Comparison of ENCODE assay signal across 30 cellular contexts in genomic region chr16:25148568-25149215, GRCh38. TPM values are rescaled to one million over a fixed set of nuclear protein-coding genes. Genes with fewer than 3 reads are reported as not detected.
DNase-seq lines count a peak whose midpoint lies in the region; ATAC-seq and TF ChIP-seq lines count a peak whose summit lies in the region.
"Had no signal": no experiment of that assay in that cellular context is flagged by ENCODE, and none has a peak within 500 bp of the region (broad histone marks: within the 10 kb centered on the region; RNA-seq: fewer than 3 reads in every experiment).

No MANE protein-coding gene starts in this region.

- H3K36me3 ChIP-seq in Caco-2 (ENCODE audit: control insufficient read depth, insufficient read depth, low read length), result no peaks in the 10 kb centered on the region
- peaks cover 0 to under 1% of the 10 kb centered on the region in 2 donors for H3K36me3 ChIP-seq in adrenal gland (replicated peaks in 1 of 2)

- H3K27ac Mint-ChIP-seq in Caco-2 (ENCODE audit: unreplicated experiment), result no peak overlapping the region
- H3K27ac Mint-ChIP-seq: activated naive CD4-positive, alpha-beta T cell treated with anti-CD3 and anti-CD28 coated beads for 36 hours; CD8-positive, alpha-beta T cell had no signal

- H3K27me3 Mint-ChIP-seq in Caco-2 (ENCODE audit: insufficient read depth, unreplicated experiment), result no peaks in the 10 kb centered on the region

- intact Hi-C loops in Caco-2 (cut with micrococcal nuclease; ENCODE audit: unreplicated experiment), result no loop called here
- intact Hi-C loops in adrenal gland (cut with DNase I), result no loop called here

- H3K27me3 ChIP-seq in Caco-2 (replicated peaks; ENCODE audit: control insufficient read depth, insufficient read depth, low read length), result no peaks in the 10 kb centered on the region
- H3K27me3 ChIP-seq in adrenal gland, result no peaks in the 10 kb centered on the region
- H3K27me3 ChIP-seq: brain microvascular endothelial cell, transverse colon had no signal

- no TSS peak for BruUV-seq in Caco-2 (replicated peaks; lab: Mats Ljungman, UMichigan)

- ATAC-seq in HG02588 (IDR thresholded peaks at IDR 0.05; ENCODE audit: unreplicated experiment), result no peak
- ATAC-seq: CD8-positive, alpha-beta T cell; HepG2; left cardiac atrium had no signal

- H3K4me1 ChIP-seq in Caco-2 (no peaks in the 10 kb centered on the region), adrenal gland (replicated peaks in 1 of 2) (peaks cover 0 to 7% of the 10 kb centered on the region in 2 donors)
- H3K4me1 ChIP-seq: HAP-1, transverse colon had no signal

- CTCF ChIA-PET in Caco-2 (lab: Charles Lee), result interaction anchor here (0.6 kb wide), 2 partner anchors 15 to 64 kb away, joined by 5 to 6 read pairs; no protein-coding TSS in a partner anchor

- TF ChIP-seq CTCF in Caco-2 (IDR thresholded peaks at IDR 0.05; ENCODE audit: insufficient read depth in 1 of 2, low read depth in 1 of 2, low read length in 1 of 2, severe bottlenecking in 1 of 2, unreplicated experiment in 1 of 2), result no peak
- no peak for TF ChIP-seq CTCF in adrenal gland (IDR thresholded peaks at IDR 0.05)

- H3K4me3 ChIP-seq in Caco-2 (ENCODE audit: low read depth, low read length) (no peak overlapping the region), adrenal gland (no peak overlapping the region)
- H3K4me3 ChIP-seq: HAP-1, smooth muscle cell, transverse colon had no signal

- POLR2A ChIA-PET in Caco-2 (lab: Charles Lee), result no interaction called here

- H3K4me1 Mint-ChIP-seq in Caco-2 (ENCODE audit: low read depth, unreplicated experiment), result peaks cover 16% of the 10 kb centered on the region

- WGBS in adrenal gland, 4 donors, result 89 to 95% (median 92%) methylated on average over 22 of the region's 22 CpGs

- peak overlapping the region; percentile 74 for H3K4me3 Mint-ChIP-seq in Caco-2 (ENCODE audit: unreplicated experiment)
- H3K4me3 Mint-ChIP-seq: activated naive CD4-positive, alpha-beta T cell treated with anti-CD3 and anti-CD28 coated beads for 36 hours; CD8-positive, alpha-beta T cell had no signal

- DNase-seq in Caco-2, result no peak
- peak; percentile 77 for DNase-seq in NCI-H2227 (lab: John Stamatoyannopoulos, UW; ENCODE audit: unreplicated experiment)
- DNase-seq in ecto neural progenitor cell (ENCODE audit: low spot score), result peak; percentile 55
- DNase-seq in mesenteric fat pad (ENCODE audit: low spot score), result peak; percentile 60
- no peak for DNase-seq in NCI-H187 (lab: John Stamatoyannopoulos, UW)
- DNase-seq in adrenal gland, result no peak
- no peak for DNase-seq in GOT3 (lab: John Stamatoyannopoulos, UW)
- DNase-seq: activated CD4-positive, alpha-beta T cell treated with anti-CD3 and anti-CD28 coated beads, Interleukin-2, amount 50 U/mL, for 4 hours; activated CD4-positive, CD25-positive, alpha-beta regulatory T cell; activated naive CD4-positive, alpha-beta T cell treated with anti-CD3 and anti-CD28 coated beads for 36 hours; amniotic stem cell; brain microvascular endothelial cell; CD8-positive, alpha-beta T cell; effector CD4-positive, alpha-beta T cell; head of caudate nucleus; left cardiac atrium; mammary epithelial cell; MV-4-11; NCI-H1694; NCI-H2171; NCI-H524 treated with DMSO at 0.1 percent for 48 hours; occipital lobe; SHP77; stimulated activated CD4-positive, alpha-beta T cell treated with anti-CD3 and anti-CD28 coated beads, Interleukin-1b, Interleukin-23, amount 100 ng/mL, for 48 hours; transverse colon had no signal

- no peaks in the 10 kb centered on the region for H3K9me3 Mint-ChIP-seq in Caco-2 (ENCODE audit: unreplicated experiment)
- H3K9me3 Mint-ChIP-seq: activated naive CD4-positive, alpha-beta T cell treated with anti-CD3 and anti-CD28 coated beads for 36 hours; CD8-positive, alpha-beta T cell had no signal

- no peak overlapping the region for H3K27ac ChIP-seq in adrenal gland
- H3K27ac ChIP-seq: brain microvascular endothelial cell, HL-60, transverse colon had no signal

- H3K36me3 Mint-ChIP-seq in Caco-2 (ENCODE audit: insufficient read depth, unreplicated experiment), result peaks cover 35% of the 10 kb centered on the region

- H3K9me3 ChIP-seq in Caco-2 (no peaks in the 10 kb centered on the region), adrenal gland (replicated peaks in 1 of 3) (no peaks in the 10 kb centered on the region)
- H3K9me3 ChIP-seq: HAP-1, transverse colon had no signal

- no peak for TF ChIP-seq POLR2A in adrenal gland (IDR thresholded peaks at IDR 0.05)

RNA-seq across cellular contexts. Expression of gene LCMT1, which starts 37.1 kb away (rescaled TPM):
- total RNA-seq in Caco-2 (2022) (50.8 and 53.9 TPM in 2 replicates), mesenteric fat pad (27.7 TPM), adrenal gland (10 to 100 TPM; 28.1 to 58.4 (median 42.2) TPM)
- polyA plus RNA-seq in adrenal gland, result 10 to 100 TPM; 44.4 to 47.9 (median 45.5) TPM

Comparison
In these comparisons a context has a peak if more than half of its experiments do, and no peak if none do; other contexts are left out.
1. DNase-seq: peak in NCI-H2227 (single experiment), ecto neural progenitor cell (single experiment) and mesenteric fat pad (single experiment); none in Caco-2 (0 of 2), NCI-H187 (0 of 2), adrenal gland (0 of 7) and GOT3 (single experiment).